In the genomic region with DNA sequence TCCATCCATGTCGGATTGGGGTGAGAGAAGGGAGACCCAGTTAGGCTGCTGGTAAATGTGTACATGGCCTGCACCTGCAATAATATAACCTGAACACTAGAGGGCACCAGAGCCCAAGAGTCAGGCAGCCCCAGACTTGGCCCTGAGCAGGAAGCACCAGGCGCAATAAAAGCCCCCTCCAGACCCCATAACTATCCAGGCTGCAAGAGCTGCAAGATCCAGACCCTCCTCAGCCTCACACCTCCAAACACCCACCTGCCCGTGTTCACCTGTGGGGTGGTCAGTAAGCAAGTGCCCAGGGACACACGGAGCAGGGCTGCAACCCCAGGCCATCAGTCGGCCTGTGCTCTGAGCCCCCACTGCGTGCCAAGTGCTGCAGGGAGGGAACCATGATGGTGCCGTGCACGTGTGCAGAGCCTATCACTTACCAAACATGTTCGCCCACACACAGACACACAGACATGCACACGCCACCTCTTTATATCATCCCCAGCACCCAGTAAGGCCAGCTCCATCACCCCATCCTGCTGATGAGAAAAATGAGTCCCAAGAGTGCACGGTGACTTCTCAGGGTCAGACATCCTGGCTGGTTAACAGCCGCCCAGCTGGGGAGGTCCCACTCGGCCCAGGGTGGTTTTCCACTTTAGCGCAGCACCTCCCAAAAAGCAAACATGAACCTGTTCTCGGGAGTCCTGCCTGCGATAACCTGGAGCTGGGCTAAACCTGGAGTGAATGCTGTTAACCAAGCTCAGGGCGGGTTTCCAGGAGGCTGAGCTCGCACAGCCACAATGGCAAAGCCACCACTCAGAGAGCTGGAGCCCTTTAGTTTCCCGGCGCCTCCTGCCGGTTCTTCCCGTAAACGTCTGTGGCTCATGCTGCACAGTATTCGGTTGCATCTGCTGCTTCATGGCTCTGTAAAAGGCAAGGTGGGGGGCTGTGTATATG, we compare ENCODE assay signal across 9 cellular contexts.
DNase-seq lines count a peak whose midpoint lies in the region; ATAC-seq and TF ChIP-seq lines count a peak whose summit lies in the region.
"Had no signal": no experiment of that assay in that cellular context is flagged by ENCODE, and none has a peak within 500 bp of the region (broad histone marks: within the 10 kb centered on the region; RNA-seq: fewer than 3 reads in every experiment).

No MANE protein-coding gene starts in this region.

- no peaks in the 10 kb centered on the region for H3K36me3 ChIP-seq in adrenal gland (replicated peaks in 1 of 2)
- H3K36me3 ChIP-seq: SJSA1 had no signal

- TF ChIP-seq CTCF in NB4 (IDR thresholded peaks at IDR 0.05; ENCODE audit: low read depth, low read length) (peak; percentile 57), adrenal gland (IDR thresholded peaks at IDR 0.05) (peak; percentile 41 to 75 (median 62))

- 59 to 66% (median 61%) methylated on average over 9 to 24 of the region's 24 CpGs for WGBS in adrenal gland, 4 donors
- 62% methylated on average over 24 of the region's 24 CpGs for WGBS in right cardiac atrium

- TF ChIP-seq POLR2A in NB4 (IDR thresholded peaks at IDR 0.05; ENCODE audit: extremely low read depth, insufficient read length) (no peak), adrenal gland (IDR thresholded peaks at IDR 0.05) (no peak)

- H3K9me3 ChIP-seq in adrenal gland (replicated peaks in 1 of 3): no peaks in the 10 kb centered on the region
- H3K9me3 ChIP-seq in right cardiac atrium (ENCODE audit: control insufficient read depth, low read length): no peaks in the 10 kb centered on the region
- H3K9me3 ChIP-seq: SJSA1 had no signal

- H3K4me3 ChIP-seq in NB4 (ENCODE audit: low read depth, low read length) (no peak overlapping the region), adrenal gland (no peak overlapping the region), right cardiac atrium (ENCODE audit: low read length) (no peak overlapping the region), skeletal muscle cell (ENCODE audit: low read depth, low read length) (no peak overlapping the region)
- H3K4me3 ChIP-seq: SJSA1 had no signal

- H3K27me3 ChIP-seq in adrenal gland (no peaks in the 10 kb centered on the region), right cardiac atrium (ENCODE audit: control insufficient read depth, insufficient read depth) (no peaks in the 10 kb centered on the region)
- H3K27me3 ChIP-seq: SJSA1 had no signal

- H3K27ac ChIP-seq in adrenal gland (no peak overlapping the region), right cardiac atrium (ENCODE audit: low read length) (no peak overlapping the region)
- H3K27ac ChIP-seq: SJSA1 had no signal

- H3K4me1 ChIP-seq in adrenal gland (replicated peaks in 1 of 2) (no peaks in the 10 kb centered on the region), right cardiac atrium (ENCODE audit: control insufficient read depth, insufficient read depth, low read length) (no peaks in the 10 kb centered on the region)
- H3K4me1 ChIP-seq: SJSA1 had no signal

- ATAC-seq in GM21786 (IDR thresholded peaks at IDR 0.05; ENCODE audit: unreplicated experiment): peak; percentile 57
- peak; percentile 87 for ATAC-seq in SK-N-SH treated with all-trans-retinoic acid at 6 μM for 48 hours
- peak; percentile 67 to 75 for ATAC-seq in right cardiac atrium

- intact Hi-C loops in adrenal gland (cut with DNase I) (loop anchor here in 1 of 2 donors (10.0 kb wide), 1 partner anchor 684 kb away; no protein-coding TSS in a partner anchor), right cardiac atrium (cut with DNase I) (loop anchor here in 2 of 4 donors (10.0 kb wide), 2 partner anchors 164 to 614 kb away; no protein-coding TSS in a partner anchor)

- DNase-seq in DMS153 treated with DMSO at 0.1 percent for 48 hours (lab: John Stamatoyannopoulos, UW; ENCODE audit: unreplicated experiment): peak; percentile 84
- DNase-seq in NB4 (ENCODE audit: low read depth): peak; percentile 66
- peak in 2 of 7 donors; percentile 8 to 16 for DNase-seq in adrenal gland
- DNase-seq in right cardiac atrium: no peak
- peak; percentile 4 for DNase-seq in skeletal muscle cell (ENCODE audit: low read depth)
- DNase-seq in NK-92 treated with Interleukin-12 subunit alpha and Interleukin-12 subunit beta, amount 100 ng/mL, for 24 hours (lab: John Stamatoyannopoulos, UW): no peak

TF ChIP-seq in SK-N-SH treated with all-trans-retinoic acid at 6 μM for 48 hours, 23 proteins besides CTCF, POLR2A, EP300 and RAD21 (continues in another document):
- TF ChIP-seq TCF4 (CRISPR knock-in tag; IDR thresholded peaks at IDR 0.05; ENCODE audit: borderline replicate concordance) (no peak), GLIS3 (CRISPR knock-in tag; IDR thresholded peaks at IDR 0.05) (no peak), CSDC2 (CRISPR knock-in tag; IDR thresholded peaks at IDR 0.05) (no peak), TOX (CRISPR knock-in tag; IDR thresholded peaks at IDR 0.05; ENCODE audit: borderline replicate concordance) (no peak), ESRRG (CRISPR knock-in tag; IDR thresholded peaks at IDR 0.05) (no peak), ZC3H10 (CRISPR knock-in tag; IDR thresholded peaks at IDR 0.05) (no peak), PATZ1 (CRISPR knock-in tag; IDR thresholded peaks at IDR 0.05; ENCODE audit: borderline replicate concordance) (no peak), ISL1 (CRISPR knock-in tag; IDR thresholded peaks at IDR 0.05) (no peak), CREB5 (CRISPR knock-in tag; IDR thresholded peaks at IDR 0.05; ENCODE audit: low read depth) (no peak), ZFP30 (CRISPR knock-in tag; IDR thresholded peaks at IDR 0.05) (no peak), ZFP3 (CRISPR knock-in tag; IDR thresholded peaks at IDR 0.05) (no peak), TSHZ2 (CRISPR knock-in tag; IDR thresholded peaks at IDR 0.05) (no peak), ZNF8 (CRISPR knock-in tag; IDR thresholded peaks at IDR 0.05) (no peak), OSR1 (CRISPR knock-in tag; IDR thresholded peaks at IDR 0.05) (no peak), ARNTL (CRISPR knock-in tag; IDR thresholded peaks at IDR 0.05; ENCODE audit: borderline replicate concordance, low read depth) (no peak)
- TF ChIP-seq, protein P1, sequence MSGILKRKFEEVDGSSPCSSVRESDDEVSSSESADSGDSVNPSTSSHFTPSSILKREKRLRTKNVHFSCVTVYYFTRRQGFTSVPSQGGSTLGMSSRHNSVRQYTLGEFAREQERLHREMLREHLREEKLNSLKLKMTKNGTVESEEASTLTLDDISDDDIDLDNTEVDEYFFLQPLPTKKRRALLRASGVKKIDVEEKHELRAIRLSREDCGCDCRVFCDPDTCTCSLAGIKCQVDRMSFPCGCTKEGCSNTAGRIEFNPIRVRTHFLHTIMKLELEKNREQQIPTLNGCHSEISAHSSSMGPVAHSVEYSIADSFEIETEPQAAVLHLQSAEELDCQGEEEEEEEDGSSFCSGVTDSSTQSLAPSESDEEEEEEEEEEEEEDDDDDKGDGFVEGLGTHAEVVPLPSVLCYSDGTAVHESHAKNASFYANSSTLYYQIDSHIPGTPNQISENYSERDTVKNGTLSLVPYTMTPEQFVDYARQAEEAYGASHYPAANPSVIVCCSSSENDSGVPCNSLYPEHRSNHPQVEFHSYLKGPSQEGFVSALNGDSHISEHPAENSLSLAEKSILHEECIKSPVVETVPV (CRISPR knock-in tag; IDR thresholded peaks at IDR 0.05): no peak

Comparison
In these comparisons a context has a peak if more than half of its experiments do, and no peak if none do; other contexts are left out.
1. DNase-seq: peak in DMS153 treated with DMSO at 0.1 percent for 48 hours (single experiment), NB4 (single experiment) and skeletal muscle cell (single experiment); none in right cardiac atrium (0 of 3) and NK-92 treated with Interleukin-12 subunit alpha and Interleukin-12 subunit beta, amount 100 ng/mL, for 24 hours (single experiment).
2. Peak in every context shown above with its lines, with median percentiles within 50 percentile points of each other: ATAC-seq.